ENCODE assay signal across 8 cellular contexts in genomic region chr11:65111537-65112225, GRCh38. TPM values are rescaled to one million over a fixed set of nuclear protein-coding genes. Genes with fewer than 3 reads are reported as not detected.
A peak's percentile ranks its signal among the peaks of the same experiment; 100 is the strongest.
DNase-seq lines count a peak whose midpoint lies in the region; ATAC-seq and TF ChIP-seq lines count a peak whose summit lies in the region.

TM7SF2 (plus strand) TSS chr11:65111872; CDS start chr11:65112016, 144 bp downstream.

- H3K4me3 ChIP-seq in Panc1 (ENCODE audit: low read depth in 2 of 2, low read length in 2 of 2) (peak within 1 kb of the TSS; percentile 72 to 93), esophagus (ENCODE audit: low read depth in 1 of 2, low read length in 2 of 2) (peak within 1 kb of the TSS; percentile 55 to 59), muscle layer of colon (ENCODE audit: low read depth in 1 of 2, low read length in 2 of 2) (peak within 1 kb of the TSS; percentile 63 to 66)

- H3K27me3 ChIP-seq in Panc1 (ENCODE audit: control insufficient read depth, insufficient read depth, low read length) (no peaks in the 10 kb centered on the region), esophagus (ENCODE audit: control insufficient read depth in 1 of 2, insufficient read depth in 2 of 2, low read length in 2 of 2) (no peaks in the 10 kb centered on the region), muscle layer of colon (ENCODE audit: control insufficient read depth in 1 of 2, insufficient read depth in 2 of 2, low read length in 2 of 2) (peaks cover 0 to 6% of the 10 kb centered on the region in 2 donors)

- H3K9me3 ChIP-seq in Panc1 (ENCODE audit: control insufficient read depth, insufficient read depth, low read depth, low read length) (no peaks in the 10 kb centered on the region), esophagus (ENCODE audit: control insufficient read depth in 2 of 2, insufficient read depth in 1 of 2, low read depth in 1 of 2, low read length in 1 of 2) (no peaks in the 10 kb centered on the region), muscle layer of colon (ENCODE audit: low read length) (no peaks in the 10 kb centered on the region)

- WGBS in esophagus, 2 donors: 9% methylated on average over 46 to 49 of the region's 49 CpGs

- ATAC-seq in GM21390 (IDR thresholded peaks at IDR 0.05; ENCODE audit: unreplicated experiment) (peak; percentile 58), Panc1 (peak; percentile 82)

- peak within 1 kb of the TSS; percentile 79 for H3K27ac ChIP-seq in Panc1 (ENCODE audit: low read length)
- H3K27ac ChIP-seq in esophagus (ENCODE audit: low read depth in 2 of 2, low read length in 1 of 2): peak within 1 kb of the TSS; percentile 58 to 83
- peak within 1 kb of the TSS; percentile 59 for H3K27ac ChIP-seq in muscle layer of colon (ENCODE audit: low read depth, low read length)

- POLR2A ChIA-PET in Panc1 (lab: Charles Lee): no interaction called here

- DNase-seq in COLO668 (lab: John Stamatoyannopoulos, UW; ENCODE audit: unreplicated experiment) (peak; percentile 98), KBM-7 (peak; percentile 96), Panc1 (ENCODE audit: low read depth, low spot score) (peak; percentile 51)
- peak; percentile 96 for DNase-seq in activated T-cell treated with anti-CD3 and anti-CD28 coated beads, Interleukin-2, amount 50 U/mL, for 48 hours
- peak; percentile 75 to 88 for DNase-seq in stimulated activated CD8-positive, alpha-beta memory T cell treated with anti-CD3 and anti-CD28 coated beads, Interleukin-7, amount 100 ng/mL, for 1 hour (ENCODE audit: low read depth in 2 of 2)

- H3K4me1 ChIP-seq in Panc1 (ENCODE audit: control insufficient read depth, insufficient read depth, low read length): peaks cover 30% of the 10 kb centered on the region
- H3K4me1 ChIP-seq in esophagus (ENCODE audit: control insufficient read depth in 2 of 2, insufficient read depth in 2 of 2, low read length in 1 of 2): peaks cover 11 to 47% of the 10 kb centered on the region in 2 donors
- H3K4me1 ChIP-seq in muscle layer of colon (ENCODE audit: insufficient read depth, low read length): peaks cover 40% of the 10 kb centered on the region

- CTCF ChIA-PET in Panc1 (lab: Charles Lee): interaction anchor here (0.6 to 1.5 kb wide), 7 partner anchors 10 to 294 kb away, joined by 3 to 5 read pairs (median 3); partner anchors contain the start of genes FAU and MRPL49

- in situ Hi-C loops in KBM-7 (cut with MboI; ENCODE audit: low pct_unique_long_range_greater_than_20kb, low sequenced_read_pairs) (no loop called here), Panc1 (cut with HindIII; ENCODE audit: low pct_unique_long_range_greater_than_20kb, low sequenced_read_pairs) (no loop called here)

- TF ChIP-seq CTCF in Panc1 (IDR thresholded peaks at IDR 0.05): no peak

- peak within 1 kb of the TSS; percentile 44 for H3K9ac ChIP-seq in muscle layer of colon (ENCODE audit: low read length)

- intact Hi-C loops in Panc1 (cut with micrococcal nuclease; ENCODE audit: unreplicated experiment): loop anchor here (10.0 kb wide), 1 partner anchor 267 kb away; the partner anchor contains the start of gene CDC42BPG

- no TSS peak for BruUV-seq in Panc1 (replicated peaks; lab: Mats Ljungman, UMichigan)

- H3K36me3 ChIP-seq in Panc1 (ENCODE audit: control insufficient read depth, insufficient read depth, low read length) (no peaks in the 10 kb centered on the region), esophagus (ENCODE audit: control insufficient read depth in 2 of 2, insufficient read depth in 2 of 2, low read length in 1 of 2) (peaks cover 0 to 41% of the 10 kb centered on the region in 2 donors), muscle layer of colon (ENCODE audit: insufficient read depth, low read length) (peaks cover 10% of the 10 kb centered on the region)

RNA-seq across cellular contexts. Expression of gene TM7SF2, which starts in this region (rescaled TPM):
- total RNA-seq in Panc1 (2021; ENCODE audit: unreplicated experiment): 85.4 TPM
- polyA plus RNA-seq in Panc1 (2012; ENCODE audit: insufficient read length): 140 TPM
- polyA plus RNA-seq in esophagus: 10 to 100 TPM; 48.3 to 68.3 TPM

Comparison
In these comparisons a context has a peak if more than half of its experiments do, and no peak if none do; other contexts are left out.
1. Peak in every context shown above with its lines: DNase-seq, ATAC-seq, H3K4me3 ChIP-seq and H3K27ac ChIP-seq.